In the genomic region with DNA sequence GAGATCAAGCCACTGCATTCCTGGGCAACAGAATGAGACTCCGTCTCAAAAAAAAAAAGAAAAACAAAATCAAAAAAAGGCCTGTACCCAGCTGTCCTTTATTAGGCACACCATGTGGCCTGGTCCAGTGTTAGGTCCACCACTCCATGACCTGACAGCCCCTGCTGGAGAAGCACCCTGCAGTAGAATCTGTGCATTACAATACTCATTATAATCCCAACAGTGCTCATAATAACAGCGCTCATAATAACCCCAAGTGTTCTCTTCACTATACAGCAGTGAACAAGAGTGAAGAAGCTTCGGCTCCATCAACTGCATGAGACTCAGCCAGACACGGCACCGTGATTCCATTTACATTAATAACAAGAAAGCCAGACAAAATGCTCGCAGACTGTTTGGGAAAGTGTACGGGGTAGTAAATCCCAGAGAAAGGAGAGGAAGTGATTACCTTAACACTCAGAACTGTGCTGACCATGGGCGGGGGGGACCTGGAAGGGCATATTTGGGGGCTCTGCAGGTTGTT, we compare ENCODE assay signal across 10 cellular contexts. TPM values are rescaled to one million over a fixed set of nuclear protein-coding genes. Genes with fewer than 3 reads are reported as not detected.
DNase-seq lines count a peak whose midpoint lies in the region; TF ChIP-seq lines count a peak whose summit lies in the region.
"Had no signal": no experiment of that assay in that cellular context is flagged by ENCODE, and none has a peak within 500 bp of the region (broad histone marks: within the 10 kb centered on the region; RNA-seq: fewer than 3 reads in every experiment).

No MANE protein-coding gene starts in this region.

- H3K9ac ChIP-seq in HUES48 (ENCODE audit: low read depth, low read length) (no peak overlapping the region), mammary epithelial cell (ENCODE audit: insufficient read depth, low read length) (no peak overlapping the region)

- H3K36me3 ChIP-seq in CD8-positive, alpha-beta memory T cell (ENCODE audit: insufficient read depth, low read length): no peaks in the 10 kb centered on the region
- no peaks in the 10 kb centered on the region for H3K36me3 ChIP-seq in HUES48 (ENCODE audit: control insufficient read depth, insufficient read depth, low read length)
- H3K36me3 ChIP-seq in mammary epithelial cell (ENCODE audit: insufficient read depth, low read length): no peaks in the 10 kb centered on the region

- H3K27ac ChIP-seq in CD8-positive, alpha-beta memory T cell (ENCODE audit: low read depth, low read length): peak overlapping the region; percentile 75
- H3K27ac ChIP-seq in HUES48 (ENCODE audit: low read depth, low read length): peak overlapping the region; percentile 25
- no peak overlapping the region for H3K27ac ChIP-seq in mammary epithelial cell (ENCODE audit: insufficient read depth, low read depth, low read length)

- H3K27me3 Mint-ChIP-seq in CD8-positive, alpha-beta memory T cell: no peaks in the 10 kb centered on the region
- H3K27me3 Mint-ChIP-seq in osteocyte (ENCODE audit: unreplicated experiment): no peaks in the 10 kb centered on the region
- no peaks in the 10 kb centered on the region for H3K27me3 Mint-ChIP-seq in activated CD4-positive, alpha-beta T cell treated with anti-CD3 and anti-CD28 coated beads, Interleukin-2, amount 10 ng/mL, durations not matched to agents 7 days and 5 days

- peak overlapping the region in 6 of 8 donors; percentile 10 to 91 (median 84) for H3K27ac Mint-ChIP-seq in CD8-positive, alpha-beta memory T cell
- peak overlapping the region; percentile 40 for H3K27ac Mint-ChIP-seq in osteocyte (ENCODE audit: unreplicated experiment)
- no peak overlapping the region for H3K27ac Mint-ChIP-seq in activated CD4-positive, alpha-beta T cell treated with anti-CD3 and anti-CD28 coated beads, Interleukin-2, amount 10 ng/mL, durations not matched to agents 7 days and 5 days

- H3K4me3 ChIP-seq in CD8-positive, alpha-beta memory T cell (ENCODE audit: low read length): no peak overlapping the region
- H3K4me3 ChIP-seq in HUES48 (ENCODE audit: low read depth, low read length) (no peak overlapping the region), mammary epithelial cell (replicated peaks in 1 of 3; ENCODE audit: insufficient read depth in 1 of 3, low read depth in 2 of 3, low read length in 3 of 3) (no peak overlapping the region)

- no peaks in the 10 kb centered on the region for H4K20me1 ChIP-seq in mammary epithelial cell (ENCODE audit: insufficient read depth, low read length)

- dilution Hi-C loops in mammary epithelial cell (cut with HindIII; ENCODE audit: low sequenced_read_pairs): no loop called here

- intact Hi-C loops in mammary epithelial cell (cut with micrococcal nuclease): no loop called here

- peak overlapping the region; percentile 100 for H2AFZ ChIP-seq in mammary epithelial cell (ENCODE audit: low read depth, low read length)

- POLR2A ChIA-PET in CD8-positive, alpha-beta memory T cell (lab: Charles Lee): interaction anchor here (0.5 to 1.9 kb wide), 7 partner anchors 9 to 232 kb away, joined by 3 to 12 read pairs (median 6); a partner anchor contains a TSS
- POLR2A ChIA-PET in activated CD4-positive, alpha-beta T cell treated with anti-CD3 and anti-CD28 coated beads, Interleukin-2, amount 10 ng/mL, durations not matched to agents 7 days and 5 days (lab: Charles Lee): no interaction called here

- H3K4me1 Mint-ChIP-seq in CD8-positive, alpha-beta memory T cell: peaks cover 24 to 42% (median 24%) of the 10 kb centered on the region in 3 donors
- H3K4me1 Mint-ChIP-seq in osteocyte (ENCODE audit: unreplicated experiment): peaks cover 14% of the 10 kb centered on the region
- H3K4me1 Mint-ChIP-seq in activated CD4-positive, alpha-beta T cell treated with anti-CD3 and anti-CD28 coated beads, Interleukin-2, amount 10 ng/mL, durations not matched to agents 7 days and 5 days: peaks cover 41% of the 10 kb centered on the region

- H3K27me3 ChIP-seq in CD8-positive, alpha-beta memory T cell (ENCODE audit: insufficient read depth, low read length, poor library complexity, severe bottlenecking): no peaks in the 10 kb centered on the region
- H3K27me3 ChIP-seq in HUES48 (ENCODE audit: control insufficient read depth, insufficient read depth, low read length) (no peaks in the 10 kb centered on the region), mammary epithelial cell (ENCODE audit: insufficient read depth, low read length) (no peaks in the 10 kb centered on the region)

- CTCF ChIA-PET in CD8-positive, alpha-beta memory T cell (lab: Charles Lee): interaction anchor here (1.0 to 29.6 kb wide), 5 partner anchors 9 to 33 kb away, joined by 3 to 1256 read pairs (median 19); a partner anchor contains a TSS
- CTCF ChIA-PET in mammary epithelial cell (lab: Charles Lee; ENCODE audit: low non-redundant PET): interaction anchor here (0.7 kb wide), 1 partner anchor 38 kb away, joined by 3 read pairs; no protein-coding TSS in a partner anchor
- CTCF ChIA-PET in activated CD4-positive, alpha-beta T cell treated with anti-CD3 and anti-CD28 coated beads, Interleukin-2, amount 10 ng/mL, durations not matched to agents 7 days and 5 days (lab: Charles Lee): interaction anchor here (0.9 to 29.3 kb wide), 7 partner anchors 8 to 102 kb away, joined by 3 to 732 read pairs (median 6); a partner anchor contains a TSS

- no peaks in the 10 kb centered on the region for H3K9me3 ChIP-seq in CD8-positive, alpha-beta memory T cell (ENCODE audit: low read length)
- no peaks in the 10 kb centered on the region for H3K9me3 ChIP-seq in HUES48 (ENCODE audit: control insufficient read depth, insufficient read depth, low read length)
- no peaks in the 10 kb centered on the region for H3K9me3 ChIP-seq in mammary epithelial cell (replicated peaks; ENCODE audit: insufficient read depth, low read length)

- no peaks in the 10 kb centered on the region for H3K9me3 Mint-ChIP-seq in CD8-positive, alpha-beta memory T cell
- H3K9me3 Mint-ChIP-seq in osteocyte (ENCODE audit: unreplicated experiment): no peaks in the 10 kb centered on the region
- H3K9me3 Mint-ChIP-seq in activated CD4-positive, alpha-beta T cell treated with anti-CD3 and anti-CD28 coated beads, Interleukin-2, amount 10 ng/mL, durations not matched to agents 7 days and 5 days: no peaks in the 10 kb centered on the region

- DNase-seq in CD8-positive, alpha-beta memory T cell: no peak
- DNase-seq in mammary epithelial cell (no peak), osteocyte (ENCODE audit: extremely low spot score, unreplicated experiment) (no peak), NAMALWA (ENCODE audit: low spot score) (no peak), GM20000 (ENCODE audit: low spot score) (no peak), NCI-H2107 treated with DMSO at 0.1 percent for 48 hours (lab: John Stamatoyannopoulos, UW; ENCODE audit: unreplicated experiment) (no peak)
- no peak for DNase-seq in activated CD4-positive, alpha-beta T cell treated with anti-CD3 and anti-CD28 coated beads, Interleukin-2, amount 10 ng/mL, durations not matched to agents 7 days and 5 days
- DNase-seq: NCI-H446 treated with DMSO at 0.1 percent for 48 hours had no signal

- WGBS in mammary epithelial cell (ENCODE audit: low coverage, missing lambda C conversion rate): 73% methylated on average over 7 of the region's 8 CpGs

- H3K4me3 Mint-ChIP-seq in CD8-positive, alpha-beta memory T cell: peak overlapping the region in 2 of 7 donors; percentile 51 to 68
- no peak overlapping the region for H3K4me3 Mint-ChIP-seq in osteocyte (ENCODE audit: unreplicated experiment)
- H3K4me3 Mint-ChIP-seq in activated CD4-positive, alpha-beta T cell treated with anti-CD3 and anti-CD28 coated beads, Interleukin-2, amount 10 ng/mL, durations not matched to agents 7 days and 5 days: no peak overlapping the region

- in situ Hi-C loops in mammary epithelial cell (cut with MboI; ENCODE audit: low sequenced_read_pairs in 2 of 2): no loop called here

- peaks cover 29% of the 10 kb centered on the region for H3K4me1 ChIP-seq in CD8-positive, alpha-beta memory T cell (ENCODE audit: insufficient read depth, low read length)
- peaks cover 9% of the 10 kb centered on the region; the same call in 1 of the 2 replicates for H3K4me1 ChIP-seq in HUES48 (ENCODE audit: control insufficient read depth, insufficient read depth, low read length)
- peaks cover 8% of the 10 kb centered on the region for H3K4me1 ChIP-seq in mammary epithelial cell (ENCODE audit: insufficient read depth, low read length)

- no peaks in the 10 kb centered on the region for H3K79me2 ChIP-seq in mammary epithelial cell (ENCODE audit: insufficient read depth, low read length)

- no TSS peak for BruUV-seq in mammary epithelial cell (replicated peaks; lab: Mats Ljungman, UMichigan)

- no peak overlapping the region for H3K4me2 ChIP-seq in mammary epithelial cell (ENCODE audit: insufficient read depth, low read depth, low read length)

- TF ChIP-seq CTCF in mammary epithelial cell (conservative IDR thresholded peaks at IDR 0.05 in 1 of 2, IDR thresholded peaks at IDR 0.05 in 1 of 2; ENCODE audit: extremely low read depth in 1 of 2, insufficient read depth in 1 of 2, low read depth in 1 of 2, low read length in 2 of 2) (no peak), osteocyte (IDR thresholded peaks at IDR 0.05) (no peak), GM20000 (IDR thresholded peaks at IDR 0.05; ENCODE audit: extremely low read depth, missing control alignments) (no peak)

- no peaks in the 10 kb centered on the region for H3K36me3 Mint-ChIP-seq in CD8-positive, alpha-beta memory T cell
- no peaks in the 10 kb centered on the region for H3K36me3 Mint-ChIP-seq in osteocyte (ENCODE audit: unreplicated experiment)
- no peaks in the 10 kb centered on the region for H3K36me3 Mint-ChIP-seq in activated CD4-positive, alpha-beta T cell treated with anti-CD3 and anti-CD28 coated beads, Interleukin-2, amount 10 ng/mL, durations not matched to agents 7 days and 5 days (ENCODE audit: low read depth)

RNA-seq across cellular contexts. Expression of a gene that starts 8.9 kb away (rescaled TPM):
- 100 to 1,000 TPM; 102 to 110 TPM for total RNA-seq in CD8-positive, alpha-beta memory T cell
- polyA plus RNA-seq in CD8-positive, alpha-beta memory T cell: 258 TPM
- total RNA-seq in mammary epithelial cell (100 to 1,000 TPM in 1 of 2 donors, 10 to 100 TPM in 1; 71.2 to 172 TPM), osteocyte (57.4 and 61.0 TPM in 2 replicates)
- 219 TPM for polyA plus RNA-seq in mammary epithelial cell
- 255 TPM for polyA minus RNA-seq in mammary epithelial cell
- 100 to 1,000 TPM; 131 to 149 TPM for total RNA-seq in activated CD4-positive, alpha-beta T cell treated with anti-CD3 and anti-CD28 coated beads, Interleukin-2, amount 10 ng/mL, durations not matched to agents 7 days and 5 days

RNA-seq across cellular contexts. Expression of a gene that starts 29.7 kb away (rescaled TPM):
- 10 to 100 TPM; 25.7 to 27.0 TPM for total RNA-seq in CD8-positive, alpha-beta memory T cell
- 7.6 TPM for polyA plus RNA-seq in CD8-positive, alpha-beta memory T cell
- total RNA-seq in mammary epithelial cell (10 to 100 TPM; 20.7 to 21.0 TPM), osteocyte (23.6 and 28.7 TPM in 2 replicates)
- polyA plus RNA-seq in mammary epithelial cell: 7.0 TPM
- polyA minus RNA-seq in mammary epithelial cell: 9.8 TPM
- 10 to 100 TPM; 23.0 to 25.7 TPM for total RNA-seq in activated CD4-positive, alpha-beta T cell treated with anti-CD3 and anti-CD28 coated beads, Interleukin-2, amount 10 ng/mL, durations not matched to agents 7 days and 5 days

RNA-seq across cellular contexts. Expression of a gene that starts 37.2 kb away (rescaled TPM):
- 10 to 100 TPM; 11.2 to 11.7 TPM for total RNA-seq in CD8-positive, alpha-beta memory T cell
- polyA plus RNA-seq in CD8-positive, alpha-beta memory T cell: 7.8 TPM
- total RNA-seq in mammary epithelial cell (10 to 100 TPM; 13.8 to 32.7 TPM), osteocyte (21.3 and 26.8 TPM in 2 replicates)
- 11.4 TPM for polyA plus RNA-seq in mammary epithelial cell
- polyA minus RNA-seq in mammary epithelial cell: 14.2 TPM
- 10 to 100 TPM; 12.0 to 13.7 TPM for total RNA-seq in activated CD4-positive, alpha-beta T cell treated with anti-CD3 and anti-CD28 coated beads, Interleukin-2, amount 10 ng/mL, durations not matched to agents 7 days and 5 days

RNA-seq across cellular contexts. Expression of a gene that starts 42.8 kb away (rescaled TPM):
- total RNA-seq in CD8-positive, alpha-beta memory T cell: 1 to 10 TPM in 1 of 2 experiments, under 1 TPM in 1; 0.66 to 2.3 TPM
- 0.52 TPM for polyA plus RNA-seq in CD8-positive, alpha-beta memory T cell
- total RNA-seq in mammary epithelial cell: 10 to 100 TPM; 10.5 to 18.7 TPM
- polyA plus RNA-seq in mammary epithelial cell: 3.7 TPM
- 8.1 TPM for polyA minus RNA-seq in mammary epithelial cell
- 0.68 and 1.7 TPM in 2 replicates for total RNA-seq in osteocyte
- 1 to 10 TPM in 1 of 2 experiments, under 1 TPM in 1; 0.42 to 1.3 TPM for total RNA-seq in activated CD4-positive, alpha-beta T cell treated with anti-CD3 and anti-CD28 coated beads, Interleukin-2, amount 10 ng/mL, durations not matched to agents 7 days and 5 days

RNA-seq across cellular contexts. Expression of a gene that starts 48.4 kb away (rescaled TPM):
- total RNA-seq in CD8-positive, alpha-beta memory T cell: not detected
- not detected for polyA plus RNA-seq in CD8-positive, alpha-beta memory T cell
- total RNA-seq in mammary epithelial cell (not detected), osteocyte (not detected in 2 replicates)
- not detected for polyA plus RNA-seq in mammary epithelial cell
- not detected for polyA minus RNA-seq in mammary epithelial cell
- not detected for total RNA-seq in activated CD4-positive, alpha-beta T cell treated with anti-CD3 and anti-CD28 coated beads, Interleukin-2, amount 10 ng/mL, durations not matched to agents 7 days and 5 days
- total RNA-seq: urinary bladder had no signal
- polyA plus RNA-seq: urinary bladder had no signal
